Comparison of ENCODE assay signal across 1 cellular context in the genomic region with DNA sequence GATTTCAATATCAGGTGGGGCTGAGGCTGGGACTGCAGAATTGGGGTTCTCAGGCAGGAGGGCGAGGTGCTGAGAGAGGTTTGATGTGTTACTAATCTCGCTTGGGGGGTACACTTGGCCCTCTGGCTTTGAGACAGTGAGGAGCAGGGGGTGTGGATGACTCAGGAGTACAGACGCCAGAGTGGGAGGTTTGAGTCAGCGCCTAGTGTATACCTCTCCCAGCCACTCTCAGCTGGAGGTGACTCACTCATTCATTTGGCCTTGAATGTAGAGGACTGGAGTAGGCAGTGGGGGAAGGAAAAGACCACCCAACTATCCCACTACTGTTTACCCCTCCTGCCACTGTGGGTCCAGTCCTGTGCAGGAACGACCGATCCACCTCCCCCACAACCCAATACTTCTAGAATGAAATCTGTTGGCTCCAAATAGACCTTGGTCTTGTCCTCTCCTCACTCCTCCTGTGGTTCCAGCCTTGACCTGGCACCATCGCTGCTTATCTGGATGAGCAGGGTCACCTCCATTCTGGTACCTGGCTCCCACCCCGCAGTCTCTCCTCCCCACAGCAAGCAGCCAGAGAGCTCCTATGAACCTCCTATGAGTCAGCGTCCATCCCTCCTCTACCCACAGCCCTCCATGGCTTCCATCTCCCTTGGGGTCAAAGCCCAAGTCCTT.
TF ChIP-seq lines count a peak whose summit lies in the region.

No MANE protein-coding gene starts in this region.

TF ChIP-seq in K562, 482 proteins besides CTCF, POLR2A, EP300 and RAD21 (continued from another document and continues in another):
- TF ChIP-seq, protein P1, sequence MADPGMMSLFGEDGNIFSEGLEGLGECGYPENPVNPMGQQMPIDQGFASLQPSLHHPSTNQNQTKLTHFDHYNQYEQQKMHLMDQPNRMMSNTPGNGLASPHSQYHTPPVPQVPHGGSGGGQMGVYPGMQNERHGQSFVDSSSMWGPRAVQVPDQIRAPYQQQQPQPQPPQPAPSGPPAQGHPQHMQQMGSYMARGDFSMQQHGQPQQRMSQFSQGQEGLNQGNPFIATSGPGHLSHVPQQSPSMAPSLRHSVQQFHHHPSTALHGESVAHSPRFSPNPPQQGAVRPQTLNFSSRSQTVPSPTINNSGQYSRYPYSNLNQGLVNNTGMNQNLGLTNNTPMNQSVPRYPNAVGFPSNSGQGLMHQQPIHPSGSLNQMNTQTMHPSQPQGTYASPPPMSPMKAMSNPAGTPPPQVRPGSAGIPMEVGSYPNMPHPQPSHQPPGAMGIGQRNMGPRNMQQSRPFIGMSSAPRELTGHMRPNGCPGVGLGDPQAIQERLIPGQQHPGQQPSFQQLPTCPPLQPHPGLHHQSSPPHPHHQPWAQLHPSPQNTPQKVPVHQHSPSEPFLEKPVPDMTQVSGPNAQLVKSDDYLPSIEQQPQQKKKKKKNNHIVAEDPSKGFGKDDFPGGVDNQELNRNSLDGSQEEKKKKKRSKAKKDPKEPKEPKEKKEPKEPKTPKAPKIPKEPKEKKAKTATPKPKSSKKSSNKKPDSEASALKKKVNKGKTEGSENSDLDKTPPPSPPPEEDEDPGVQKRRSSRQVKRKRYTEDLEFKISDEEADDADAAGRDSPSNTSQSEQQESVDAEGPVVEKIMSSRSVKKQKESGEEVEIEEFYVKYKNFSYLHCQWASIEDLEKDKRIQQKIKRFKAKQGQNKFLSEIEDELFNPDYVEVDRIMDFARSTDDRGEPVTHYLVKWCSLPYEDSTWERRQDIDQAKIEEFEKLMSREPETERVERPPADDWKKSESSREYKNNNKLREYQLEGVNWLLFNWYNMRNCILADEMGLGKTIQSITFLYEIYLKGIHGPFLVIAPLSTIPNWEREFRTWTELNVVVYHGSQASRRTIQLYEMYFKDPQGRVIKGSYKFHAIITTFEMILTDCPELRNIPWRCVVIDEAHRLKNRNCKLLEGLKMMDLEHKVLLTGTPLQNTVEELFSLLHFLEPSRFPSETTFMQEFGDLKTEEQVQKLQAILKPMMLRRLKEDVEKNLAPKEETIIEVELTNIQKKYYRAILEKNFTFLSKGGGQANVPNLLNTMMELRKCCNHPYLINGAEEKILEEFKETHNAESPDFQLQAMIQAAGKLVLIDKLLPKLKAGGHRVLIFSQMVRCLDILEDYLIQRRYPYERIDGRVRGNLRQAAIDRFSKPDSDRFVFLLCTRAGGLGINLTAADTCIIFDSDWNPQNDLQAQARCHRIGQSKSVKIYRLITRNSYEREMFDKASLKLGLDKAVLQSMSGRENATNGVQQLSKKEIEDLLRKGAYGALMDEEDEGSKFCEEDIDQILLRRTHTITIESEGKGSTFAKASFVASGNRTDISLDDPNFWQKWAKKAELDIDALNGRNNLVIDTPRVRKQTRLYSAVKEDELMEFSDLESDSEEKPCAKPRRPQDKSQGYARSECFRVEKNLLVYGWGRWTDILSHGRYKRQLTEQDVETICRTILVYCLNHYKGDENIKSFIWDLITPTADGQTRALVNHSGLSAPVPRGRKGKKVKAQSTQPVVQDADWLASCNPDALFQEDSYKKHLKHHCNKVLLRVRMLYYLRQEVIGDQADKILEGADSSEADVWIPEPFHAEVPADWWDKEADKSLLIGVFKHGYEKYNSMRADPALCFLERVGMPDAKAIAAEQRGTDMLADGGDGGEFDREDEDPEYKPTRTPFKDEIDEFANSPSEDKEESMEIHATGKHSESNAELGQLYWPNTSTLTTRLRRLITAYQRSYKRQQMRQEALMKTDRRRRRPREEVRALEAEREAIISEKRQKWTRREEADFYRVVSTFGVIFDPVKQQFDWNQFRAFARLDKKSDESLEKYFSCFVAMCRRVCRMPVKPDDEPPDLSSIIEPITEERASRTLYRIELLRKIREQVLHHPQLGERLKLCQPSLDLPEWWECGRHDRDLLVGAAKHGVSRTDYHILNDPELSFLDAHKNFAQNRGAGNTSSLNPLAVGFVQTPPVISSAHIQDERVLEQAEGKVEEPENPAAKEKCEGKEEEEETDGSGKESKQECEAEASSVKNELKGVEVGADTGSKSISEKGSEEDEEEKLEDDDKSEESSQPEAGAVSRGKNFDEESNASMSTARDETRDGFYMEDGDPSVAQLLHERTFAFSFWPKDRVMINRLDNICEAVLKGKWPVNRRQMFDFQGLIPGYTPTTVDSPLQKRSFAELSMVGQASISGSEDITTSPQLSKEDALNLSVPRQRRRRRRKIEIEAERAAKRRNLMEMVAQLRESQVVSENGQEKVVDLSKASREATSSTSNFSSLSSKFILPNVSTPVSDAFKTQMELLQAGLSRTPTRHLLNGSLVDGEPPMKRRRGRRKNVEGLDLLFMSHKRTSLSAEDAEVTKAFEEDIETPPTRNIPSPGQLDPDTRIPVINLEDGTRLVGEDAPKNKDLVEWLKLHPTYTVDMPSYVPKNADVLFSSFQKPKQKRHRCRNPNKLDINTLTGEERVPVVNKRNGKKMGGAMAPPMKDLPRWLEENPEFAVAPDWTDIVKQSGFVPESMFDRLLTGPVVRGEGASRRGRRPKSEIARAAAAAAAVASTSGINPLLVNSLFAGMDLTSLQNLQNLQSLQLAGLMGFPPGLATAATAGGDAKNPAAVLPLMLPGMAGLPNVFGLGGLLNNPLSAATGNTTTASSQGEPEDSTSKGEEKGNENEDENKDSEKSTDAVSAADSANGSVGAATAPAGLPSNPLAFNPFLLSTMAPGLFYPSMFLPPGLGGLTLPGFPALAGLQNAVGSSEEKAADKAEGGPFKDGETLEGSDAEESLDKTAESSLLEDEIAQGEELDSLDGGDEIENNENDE (IDR thresholded peaks at IDR 0.05; ENCODE audit: low read depth, low read length), result no peak
- TF ChIP-seq FOSL1 (tag; conservative IDR thresholded peaks at IDR 0.05) (peak; percentile 75), SMARCA5 (IDR thresholded peaks at IDR 0.05) (no peak), MEF2D (tag; conservative IDR thresholded peaks at IDR 0.05; ENCODE audit: low read depth) (no peak), HNRNPLL (IDR thresholded peaks at IDR 0.05; ENCODE audit: low read depth, low read length, poor library complexity, severe bottlenecking) (no peak), SMARCB1 (IDR thresholded peaks at IDR 0.05; ENCODE audit: insufficient read length, low read depth) (no peak), NCOR1 (IDR thresholded peaks at IDR 0.05) (no peak), ZNF444 (CRISPR knock-in tag; IDR thresholded peaks at IDR 0.05) (no peak), TAF7 (tag; IDR thresholded peaks at IDR 0.05) (no peak), SOX6 (IDR thresholded peaks at IDR 0.05) (no peak), ZBTB1 (CRISPR knock-in tag; IDR thresholded peaks at IDR 0.05; ENCODE audit: borderline replicate concordance, low read depth) (no peak), HLTF (IDR thresholded peaks at IDR 0.05) (no peak), SMC3 (conservative IDR thresholded peaks at IDR 0.05; ENCODE audit: insufficient read depth, low read depth, low read length) (no peak), DDX20 (tag; IDR thresholded peaks at IDR 0.05; ENCODE audit: low read depth) (no peak), E2F3 (CRISPR knock-in tag; IDR thresholded peaks at IDR 0.05) (no peak), FOXK1 (CRISPR knock-in tag; IDR thresholded peaks at IDR 0.05; ENCODE audit: borderline replicate concordance) (no peak), PTBP1 (IDR thresholded peaks at IDR 0.05; ENCODE audit: low read depth, low read length) (no peak), PML (IDR thresholded peaks at IDR 0.05; ENCODE audit: low read length) (no peak), RBM17 (IDR thresholded peaks at IDR 0.05; ENCODE audit: borderline replicate concordance, low read depth, low read length) (no peak), ZBED1 (IDR thresholded peaks at IDR 0.05) (no peak), BCL6 (CRISPR knock-in tag; IDR thresholded peaks at IDR 0.05) (no peak), CAMTA2 (CRISPR knock-in tag; conservative IDR thresholded peaks at IDR 0.05) (no peak), FOXP1 (CRISPR knock-in tag; IDR thresholded peaks at IDR 0.05) (no peak), SETDB1 (IDR thresholded peaks at IDR 0.05; ENCODE audit: low read length) (no peak), PHB2 (IDR thresholded peaks at IDR 0.05; ENCODE audit: low read depth) (no peak)
- TF ChIP-seq, protein P2, sequence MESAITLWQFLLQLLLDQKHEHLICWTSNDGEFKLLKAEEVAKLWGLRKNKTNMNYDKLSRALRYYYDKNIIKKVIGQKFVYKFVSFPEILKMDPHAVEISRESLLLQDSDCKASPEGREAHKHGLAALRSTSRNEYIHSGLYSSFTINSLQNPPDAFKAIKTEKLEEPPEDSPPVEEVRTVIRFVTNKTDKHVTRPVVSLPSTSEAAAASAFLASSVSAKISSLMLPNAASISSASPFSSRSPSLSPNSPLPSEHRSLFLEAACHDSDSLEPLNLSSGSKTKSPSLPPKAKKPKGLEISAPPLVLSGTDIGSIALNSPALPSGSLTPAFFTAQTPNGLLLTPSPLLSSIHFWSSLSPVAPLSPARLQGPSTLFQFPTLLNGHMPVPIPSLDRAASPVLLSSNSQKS (CRISPR knock-in tag; IDR thresholded peaks at IDR 0.05), result no peak
- TF ChIP-seq, protein P3, sequence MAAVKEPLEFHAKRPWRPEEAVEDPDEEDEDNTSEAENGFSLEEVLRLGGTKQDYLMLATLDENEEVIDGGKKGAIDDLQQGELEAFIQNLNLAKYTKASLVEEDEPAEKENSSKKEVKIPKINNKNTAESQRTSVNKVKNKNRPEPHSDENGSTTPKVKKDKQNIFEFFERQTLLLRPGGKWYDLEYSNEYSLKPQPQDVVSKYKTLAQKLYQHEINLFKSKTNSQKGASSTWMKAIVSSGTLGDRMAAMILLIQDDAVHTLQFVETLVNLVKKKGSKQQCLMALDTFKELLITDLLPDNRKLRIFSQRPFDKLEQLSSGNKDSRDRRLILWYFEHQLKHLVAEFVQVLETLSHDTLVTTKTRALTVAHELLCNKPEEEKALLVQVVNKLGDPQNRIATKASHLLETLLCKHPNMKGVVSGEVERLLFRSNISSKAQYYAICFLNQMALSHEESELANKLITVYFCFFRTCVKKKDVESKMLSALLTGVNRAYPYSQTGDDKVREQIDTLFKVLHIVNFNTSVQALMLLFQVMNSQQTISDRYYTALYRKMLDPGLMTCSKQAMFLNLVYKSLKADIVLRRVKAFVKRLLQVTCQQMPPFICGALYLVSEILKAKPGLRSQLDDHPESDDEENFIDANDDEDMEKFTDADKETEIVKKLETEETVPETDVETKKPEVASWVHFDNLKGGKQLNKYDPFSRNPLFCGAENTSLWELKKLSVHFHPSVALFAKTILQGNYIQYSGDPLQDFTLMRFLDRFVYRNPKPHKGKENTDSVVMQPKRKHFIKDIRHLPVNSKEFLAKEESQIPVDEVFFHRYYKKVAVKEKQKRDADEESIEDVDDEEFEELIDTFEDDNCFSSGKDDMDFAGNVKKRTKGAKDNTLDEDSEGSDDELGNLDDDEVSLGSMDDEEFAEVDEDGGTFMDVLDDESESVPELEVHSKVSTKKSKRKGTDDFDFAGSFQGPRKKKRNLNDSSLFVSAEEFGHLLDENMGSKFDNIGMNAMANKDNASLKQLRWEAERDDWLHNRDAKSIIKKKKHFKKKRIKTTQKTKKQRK (IDR thresholded peaks at IDR 0.05; ENCODE audit: borderline replicate concordance, low read depth, low read length), result no peak
- TF ChIP-seq, protein P4, sequence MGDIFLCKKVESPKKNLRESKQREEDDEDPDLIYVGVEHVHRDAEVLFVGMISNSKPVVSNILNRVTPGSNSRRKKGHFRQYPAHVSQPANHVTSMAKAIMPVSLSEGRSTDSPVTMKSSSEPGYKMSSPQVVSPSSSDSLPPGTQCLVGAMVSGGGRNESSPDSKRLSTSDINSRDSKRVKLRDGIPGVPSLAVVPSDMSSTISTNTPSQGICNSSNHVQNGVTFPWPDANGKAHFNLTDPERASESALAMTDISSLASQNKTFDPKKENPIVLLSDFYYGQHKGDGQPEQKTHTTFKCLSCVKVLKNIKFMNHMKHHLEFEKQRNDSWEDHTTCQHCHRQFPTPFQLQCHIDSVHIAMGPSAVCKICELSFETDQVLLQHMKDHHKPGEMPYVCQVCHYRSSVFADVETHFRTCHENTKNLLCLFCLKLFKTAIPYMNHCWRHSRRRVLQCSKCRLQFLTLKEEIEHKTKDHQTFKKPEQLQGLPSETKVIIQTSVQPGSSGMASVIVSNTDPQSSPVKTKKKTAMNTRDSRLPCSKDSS (IDR thresholded peaks at IDR 0.05; ENCODE audit: low read depth, partially characterized antibody), result no peak
- TF ChIP-seq, protein P5, sequence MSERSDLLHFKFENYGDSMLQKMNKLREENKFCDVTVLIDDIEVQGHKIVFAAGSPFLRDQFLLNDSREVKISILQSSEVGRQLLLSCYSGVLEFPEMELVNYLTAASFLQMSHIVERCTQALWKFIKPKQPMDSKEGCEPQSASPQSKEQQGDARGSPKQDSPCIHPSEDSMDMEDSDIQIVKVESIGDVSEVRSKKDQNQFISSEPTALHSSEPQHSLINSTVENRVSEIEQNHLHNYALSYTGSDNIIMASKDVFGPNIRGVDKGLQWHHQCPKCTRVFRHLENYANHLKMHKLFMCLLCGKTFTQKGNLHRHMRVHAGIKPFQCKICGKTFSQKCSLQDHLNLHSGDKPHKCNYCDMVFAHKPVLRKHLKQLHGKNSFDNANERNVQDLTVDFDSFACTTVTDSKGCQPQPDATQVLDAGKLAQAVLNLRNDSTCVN (CRISPR knock-in tag; IDR thresholded peaks at IDR 0.05), result no peak
- TF ChIP-seq, protein P6, sequence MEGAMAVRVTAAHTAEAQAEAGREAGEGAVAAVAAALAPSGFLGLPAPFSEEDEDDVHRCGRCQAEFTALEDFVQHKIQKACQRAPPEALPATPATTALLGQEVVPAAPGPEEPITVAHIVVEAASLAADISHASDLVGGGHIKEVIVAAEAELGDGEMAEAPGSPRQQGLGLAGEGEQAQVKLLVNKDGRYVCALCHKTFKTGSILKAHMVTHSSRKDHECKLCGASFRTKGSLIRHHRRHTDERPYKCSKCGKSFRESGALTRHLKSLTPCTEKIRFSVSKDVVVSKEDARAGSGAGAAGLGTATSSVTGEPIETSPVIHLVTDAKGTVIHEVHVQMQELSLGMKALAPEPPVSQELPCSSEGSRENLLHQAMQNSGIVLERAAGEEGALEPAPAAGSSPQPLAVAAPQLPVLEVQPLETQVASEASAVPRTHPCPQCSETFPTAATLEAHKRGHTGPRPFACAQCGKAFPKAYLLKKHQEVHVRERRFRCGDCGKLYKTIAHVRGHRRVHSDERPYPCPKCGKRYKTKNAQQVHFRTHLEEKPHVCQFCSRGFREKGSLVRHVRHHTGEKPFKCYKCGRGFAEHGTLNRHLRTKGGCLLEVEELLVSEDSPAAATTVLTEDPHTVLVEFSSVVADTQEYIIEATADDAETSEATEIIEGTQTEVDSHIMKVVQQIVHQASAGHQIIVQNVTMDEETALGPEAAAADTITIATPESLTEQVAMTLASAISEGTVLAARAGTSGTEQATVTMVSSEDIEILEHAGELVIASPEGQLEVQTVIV (CRISPR knock-in tag; IDR thresholded peaks at IDR 0.05; ENCODE audit: borderline replicate concordance), result no peak
- TF ChIP-seq, protein P7, sequence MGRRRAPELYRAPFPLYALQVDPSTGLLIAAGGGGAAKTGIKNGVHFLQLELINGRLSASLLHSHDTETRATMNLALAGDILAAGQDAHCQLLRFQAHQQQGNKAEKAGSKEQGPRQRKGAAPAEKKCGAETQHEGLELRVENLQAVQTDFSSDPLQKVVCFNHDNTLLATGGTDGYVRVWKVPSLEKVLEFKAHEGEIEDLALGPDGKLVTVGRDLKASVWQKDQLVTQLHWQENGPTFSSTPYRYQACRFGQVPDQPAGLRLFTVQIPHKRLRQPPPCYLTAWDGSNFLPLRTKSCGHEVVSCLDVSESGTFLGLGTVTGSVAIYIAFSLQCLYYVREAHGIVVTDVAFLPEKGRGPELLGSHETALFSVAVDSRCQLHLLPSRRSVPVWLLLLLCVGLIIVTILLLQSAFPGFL (CRISPR knock-in tag; IDR thresholded peaks at IDR 0.05), result no peak
